Comparison of ENCODE assay signal across 17 cellular contexts in genomic region chr5:109034276-109034675, GRCh38.
A peak's percentile ranks its signal among the peaks of the same experiment; 100 is the strongest.
DNase-seq lines count a peak whose midpoint lies in the region; ATAC-seq and TF ChIP-seq lines count a peak whose summit lies in the region.
"Had no signal": no experiment of that assay in that cellular context is flagged by ENCODE, and none has a peak within 500 bp of the region (broad histone marks: within the 10 kb centered on the region; RNA-seq: fewer than 3 reads in every experiment).

No MANE protein-coding gene starts in this region.

- H3K4me1 ChIP-seq in H9 (ENCODE audit: insufficient read depth, low read length), result no peaks in the 10 kb centered on the region
- H3K4me1 ChIP-seq: gastroesophageal sphincter, prostate gland had no signal

- no peak overlapping the region for H4K8ac ChIP-seq in H9 (replicated peaks; ENCODE audit: insufficient read length, low read depth, low read length)

- H4K20me1 ChIP-seq in H9 (ENCODE audit: control insufficient read depth, insufficient read depth, insufficient read length), result no peaks in the 10 kb centered on the region

- no peak overlapping the region for H3K9ac ChIP-seq in H9 (ENCODE audit: extremely low read depth, insufficient read length, low read length)
- H3K9ac ChIP-seq: GM23248 had no signal

- no peak overlapping the region for H2BK5ac ChIP-seq in H9 (ENCODE audit: insufficient read length, low read length)

- no peak overlapping the region for H3K18ac ChIP-seq in H9 (ENCODE audit: insufficient read length, low read depth, low read length)

- H2BK12ac ChIP-seq in H9 (ENCODE audit: insufficient read length, low read depth, low read length), result no peak overlapping the region

- H3K4me2 ChIP-seq in H9 (ENCODE audit: insufficient read depth, insufficient read length, low read length), result no peak overlapping the region

- no peak overlapping the region for H3K14ac ChIP-seq in H9 (ENCODE audit: insufficient read depth, low read length)

- H3K9me3 ChIP-seq in H9 (ENCODE audit: control insufficient read depth, low read depth, low read length), result no peaks in the 10 kb centered on the region
- H3K9me3 ChIP-seq: gastroesophageal sphincter, prostate gland, thoracic aorta had no signal

- H3K36me3 Mint-ChIP-seq in H9 (ENCODE audit: insufficient read depth in 1 of 3, low read depth in 3 of 3) (no peaks in the 10 kb centered on the region), HFFc6 (ENCODE audit: low read depth) (no peaks in the 10 kb centered on the region)
- H3K36me3 Mint-ChIP-seq in stimulated activated naive B cell treated with anti-CD40 and anti-IgM and Interleukin-4, amounts not matched to agents 10 μg/mL and 1 μg/mL and 100 μg/mL, for 72 hours, result peaks cover 0 to 7% of the 10 kb centered on the region in 2 donors
- H3K36me3 Mint-ChIP-seq: mesothelial cell of epicardium had no signal

- H3K4me3 ChIP-seq in H7 (ENCODE audit: insufficient read depth, low read depth, low read length), result no peak overlapping the region
- H3K4me3 ChIP-seq: gastroesophageal sphincter, GM23248, prostate gland, thoracic aorta had no signal

- H3K27me3 ChIP-seq in H9 (ENCODE audit: insufficient read depth, low read length) (no peaks in the 10 kb centered on the region), H7 (ENCODE audit: control insufficient read depth, insufficient read depth, low read length) (no peaks in the 10 kb centered on the region)
- H3K27me3 ChIP-seq: gastroesophageal sphincter had no signal

- no peaks in the 10 kb centered on the region for H3K79me1 ChIP-seq in H9 (ENCODE audit: insufficient read depth, low read depth, low read length, poor library complexity, severe bottlenecking)

- H2BK120ac ChIP-seq in H9 (ENCODE audit: low read depth, low read length, poor library complexity, severe bottlenecking), result no peak overlapping the region

- no peak overlapping the region for H3K4ac ChIP-seq in H9 (ENCODE audit: low read depth, low read length)

- no peak overlapping the region for H2AK5ac ChIP-seq in H9 (ENCODE audit: insufficient read length, low read length)

- H3K4me3 Mint-ChIP-seq in H9 (no peak overlapping the region), HFFc6 (no peak overlapping the region)
- H3K4me3 Mint-ChIP-seq in stimulated activated naive B cell treated with anti-CD40 and anti-IgM and Interleukin-4, amounts not matched to agents 10 μg/mL and 1 μg/mL and 100 μg/mL, for 72 hours, result no peak overlapping the region
- H3K4me3 Mint-ChIP-seq: mesothelial cell of epicardium had no signal

- DNase-seq in H9, result no peak
- DNase-seq in stimulated activated naive B cell treated with anti-CD40 and anti-IgM and Interleukin-4, amounts not matched to agents 10 μg/mL and 1 μg/mL and 100 μg/mL, for 72 hours, result no peak
- DNase-seq in GOT3 (lab: John Stamatoyannopoulos, UW), result no peak
- no peak for DNase-seq in HFFc6
- DNase-seq in H7, result no peak
- DNase-seq: activated CD4-positive, alpha-beta T cell treated with anti-CD3 and anti-CD28 coated beads for 48 hours; activated effector memory CD4-positive, alpha-beta T cell treated with anti-CD3 and anti-CD28 coated beads, Interleukin-2, amount 50 U/mL, for 16 hours; amygdala; GM23248; left cardiac atrium; NCI-H2029 had no signal

- H3K4me1 Mint-ChIP-seq in H9, result peaks cover 0 to 4% of the 10 kb centered on the region in 2 experiments; a peak in 2 of 4 replicates
- peaks cover 15 to 35% of the 10 kb centered on the region in 2 donors for H3K4me1 Mint-ChIP-seq in stimulated activated naive B cell treated with anti-CD40 and anti-IgM and Interleukin-4, amounts not matched to agents 10 μg/mL and 1 μg/mL and 100 μg/mL, for 72 hours
- H3K4me1 Mint-ChIP-seq in HFFc6 (ENCODE audit: low read depth), result peaks cover 34% of the 10 kb centered on the region
- H3K4me1 Mint-ChIP-seq: mesothelial cell of epicardium had no signal

- H2BK20ac ChIP-seq in H9 (ENCODE audit: low read depth, low read length, poor library complexity, severe bottlenecking), result no peak overlapping the region

- peak overlapping the region in 2 of 3 experiments; percentile 31 to 50; a peak in 1 of 7 replicates for H3K27ac Mint-ChIP-seq in H9
- peak overlapping the region; percentile 62 for H3K27ac Mint-ChIP-seq in stimulated activated naive B cell treated with anti-CD40 and anti-IgM and Interleukin-4, amounts not matched to agents 10 μg/mL and 1 μg/mL and 100 μg/mL, for 72 hours
- no peak overlapping the region for H3K27ac Mint-ChIP-seq in HFFc6
- H3K27ac Mint-ChIP-seq: mesothelial cell of epicardium had no signal

- no peaks in the 10 kb centered on the region for H3K36me3 ChIP-seq in H7 (replicated peaks; ENCODE audit: control insufficient read depth, insufficient read depth, low read length)
- H3K36me3 ChIP-seq: gastroesophageal sphincter, prostate gland, thoracic aorta had no signal

- H3K27ac ChIP-seq in H9 (ENCODE audit: insufficient read length, low read depth, low read length), result no peak overlapping the region
- H3K27ac ChIP-seq: gastroesophageal sphincter, GM23248, prostate gland, thoracic aorta had no signal

- H3K23ac ChIP-seq in H9 (ENCODE audit: insufficient read length, low read depth, low read length), result no peak overlapping the region

- H3K23me2 ChIP-seq in H9 (ENCODE audit: insufficient read length, low read depth, low read length, poor library complexity, severe bottlenecking), result no peaks in the 10 kb centered on the region

- no peak overlapping the region for H2AFZ ChIP-seq in H9 (ENCODE audit: low read length)
- H2AFZ ChIP-seq: GM23248 had no signal

- H4K91ac ChIP-seq in H9 (ENCODE audit: insufficient read length, low read depth, low read length), result no peak overlapping the region

- H3K27me3 Mint-ChIP-seq in H9 (ENCODE audit: low read depth) (no peaks in the 10 kb centered on the region), HFFc6 (ENCODE audit: insufficient read depth) (no peaks in the 10 kb centered on the region; the same call in 1 of the 2 replicates)
- H3K27me3 Mint-ChIP-seq in stimulated activated naive B cell treated with anti-CD40 and anti-IgM and Interleukin-4, amounts not matched to agents 10 μg/mL and 1 μg/mL and 100 μg/mL, for 72 hours, result no peaks in the 10 kb centered on the region

- H3K56ac ChIP-seq in H9 (ENCODE audit: insufficient read length, low read depth, low read length), result no peak overlapping the region

- H3K9me3 Mint-ChIP-seq in H9 (no peaks in the 10 kb centered on the region), HFFc6 (no peaks in the 10 kb centered on the region)
- H3K9me3 Mint-ChIP-seq in stimulated activated naive B cell treated with anti-CD40 and anti-IgM and Interleukin-4, amounts not matched to agents 10 μg/mL and 1 μg/mL and 100 μg/mL, for 72 hours, result no peaks in the 10 kb centered on the region
- H3K9me3 Mint-ChIP-seq: mesothelial cell of epicardium had no signal

- no peak overlapping the region for H4K5ac ChIP-seq in H9 (ENCODE audit: insufficient read length, low read depth, low read length)

- ATAC-seq in GM18868 (IDR thresholded peaks at IDR 0.05; ENCODE audit: unreplicated experiment) (peak; percentile 64), HG03442 (IDR thresholded peaks at IDR 0.05; ENCODE audit: unreplicated experiment) (peak; percentile 68)
- ATAC-seq in stimulated activated naive B cell treated with anti-CD40 and anti-IgM and Interleukin-4, amounts not matched to agents 10 μg/mL and 1 μg/mL and 100 μg/mL, for 72 hours (replicated peaks), result peak; percentile 85 to 88
- ATAC-seq: gastroesophageal sphincter, left cardiac atrium had no signal

- H3T11ph ChIP-seq in H9 (ENCODE audit: low read length), result no peak overlapping the region

- no CpG with 5 or more reads among the region's 2 CpGs for WGBS in H9 (ENCODE audit: extremely low coverage, insufficient read length, low lambda C conversion rate)

- H2BK15ac ChIP-seq in H9 (ENCODE audit: low read depth, low read length), result no peak overlapping the region

- H3K79me2 ChIP-seq in H9 (ENCODE audit: insufficient read depth, low read length), result no peaks in the 10 kb centered on the region

- TF ChIP-seq CTCF in H9 (conservative IDR thresholded peaks at IDR 0.05), result no peak
- TF ChIP-seq CTCF in HFFc6 (IDR thresholded peaks at IDR 0.05), result no peak
